13 cellular contexts compared by ENCODE assay signal in genomic region chr9:105293408-105293807, GRCh38.
"Had no signal": no experiment of that assay in that cellular context is flagged by ENCODE, and none has a peak within 500 bp of the region (broad histone marks: within the 10 kb centered on the region; RNA-seq: fewer than 3 reads in every experiment).

No MANE protein-coding gene starts in this region.

- H3K4me3 ChIP-seq: neural progenitor cell, pancreas, suprapubic skin had no signal

- ATAC-seq: activated CD4-positive, CD25-positive, alpha-beta regulatory T cell treated with anti-CD3 and anti-CD28 coated beads, Interleukin-2, amount 50 U/mL, for 24 hours; activated naive CD4-positive, alpha-beta T cell treated with anti-CD3 and anti-CD28 coated beads, Interleukin-2, amount 50 U/mL, for 72 hours; pancreas had no signal

- H3K27ac Mint-ChIP-seq: activated naive CD4-positive, alpha-beta T cell treated with anti-CD3 and anti-CD28 coated beads, Interleukin-2, amount 50 U/mL, for 72 hours; neural progenitor cell had no signal

- H3K27me3 ChIP-seq: neural progenitor cell, pancreas, suprapubic skin had no signal

- DNase-seq: activated effector memory CD4-positive, alpha-beta T cell treated with anti-CD3 and anti-CD28 coated beads, Interleukin-2, amount 50 U/mL, for 16 hours; amniotic stem cell; effector CD4-positive, alpha-beta T cell; kidney glomerular epithelial cell; midbrain; pancreas; stimulated activated CD4-positive, alpha-beta T cell treated with anti-CD3 and anti-CD28 coated beads, Interleukin-12 subunit alpha, Interleukin-12 subunit beta, amount 100 ng/mL, for 4 hours; stimulated activated naive CD4-positive, alpha-beta T cell treated with Interleukin-2 at 50 U/mL for 16 hours had no signal

- H3K27ac ChIP-seq: neural progenitor cell, pancreas, suprapubic skin had no signal

- H3K36me3 Mint-ChIP-seq: activated naive CD4-positive, alpha-beta T cell treated with anti-CD3 and anti-CD28 coated beads, Interleukin-2, amount 50 U/mL, for 72 hours; neural progenitor cell had no signal

- H3K4me3 Mint-ChIP-seq: neural progenitor cell had no signal

- H3K9me3 Mint-ChIP-seq: activated naive CD4-positive, alpha-beta T cell treated with anti-CD3 and anti-CD28 coated beads, Interleukin-2, amount 50 U/mL, for 72 hours; neural progenitor cell had no signal

- H3K9me3 ChIP-seq: pancreas, suprapubic skin had no signal

- H2AFZ ChIP-seq: neural progenitor cell had no signal

- FAIRE-seq: colon, pancreas had no signal

- H3K9ac ChIP-seq: neural progenitor cell had no signal

- H3K36me3 ChIP-seq: neural progenitor cell, pancreas, suprapubic skin had no signal
